22 cellular contexts compared by ENCODE assay signal in genomic region chr18:61169386-61169785, GRCh38.
"Had no signal": no experiment of that assay in that cellular context is flagged by ENCODE, and none has a peak within 500 bp of the region (broad histone marks: within the 10 kb centered on the region; RNA-seq: fewer than 3 reads in every experiment).

No MANE protein-coding gene starts in this region.

- H3K27ac ChIP-seq: left ventricle myocardium inferior, ovary, right atrium auricular region, skin epidermis, suprapubic skin, thoracic aorta, tibial artery, uterus had no signal

- H3K36me3 Mint-ChIP-seq: naive thymus-derived CD4-positive, alpha-beta T cell; natural killer cell treated with Interleukin-12 subunit alpha and Interleukin-12 subunit beta and Interleukin-15 and Interleukin-18, amount 100 ng/mL, for 72 hours; stimulated activated naive B cell treated with anti-CD40 and anti-IgM and Interleukin-4, amounts not matched to agents 10 μg/mL and 1 μg/mL and 100 μg/mL, for 72 hours; type B pancreatic cell had no signal

- H3K9me3 ChIP-seq: left ventricle myocardium inferior, mucosa of descending colon, ovary, right atrium auricular region, suprapubic skin, thoracic aorta, tibial artery, uterus had no signal

- H3K4me3 ChIP-seq: left ventricle myocardium inferior, lung, mucosa of descending colon, ovary, right atrium auricular region, skin epidermis, suprapubic skin, thoracic aorta, tibial artery, uterus had no signal

- H3K4me3 Mint-ChIP-seq: naive thymus-derived CD4-positive, alpha-beta T cell; natural killer cell treated with Interleukin-12 subunit alpha and Interleukin-12 subunit beta and Interleukin-15 and Interleukin-18, amount 100 ng/mL, for 72 hours; stimulated activated naive B cell treated with anti-CD40 and anti-IgM and Interleukin-4, amounts not matched to agents 10 μg/mL and 1 μg/mL and 100 μg/mL, for 72 hours; stimulated activated naive CD8-positive, alpha-beta T cell treated with anti-CD3 and anti-CD28 coated beads, Interleukin-15, Interleukin-2, amounts not matched to agents 100 ng/mL and 50 ng/mL, for 24 hours; type B pancreatic cell had no signal

- H3K36me3 ChIP-seq: left ventricle myocardium inferior, ovary, right atrium auricular region, suprapubic skin, thoracic aorta, tibial artery, uterus had no signal

- H3K4me1 ChIP-seq: left ventricle myocardium inferior, right atrium auricular region, suprapubic skin, tibial artery, uterus had no signal

- H3K4me1 Mint-ChIP-seq: naive thymus-derived CD4-positive, alpha-beta T cell; stimulated activated naive B cell treated with anti-CD40 and anti-IgM and Interleukin-4, amounts not matched to agents 10 μg/mL and 1 μg/mL and 100 μg/mL, for 72 hours had no signal

- H3K27ac Mint-ChIP-seq: naive thymus-derived CD4-positive, alpha-beta T cell; natural killer cell treated with Interleukin-12 subunit alpha and Interleukin-12 subunit beta and Interleukin-15 and Interleukin-18, amount 100 ng/mL, for 72 hours; progenitor cell of endocrine pancreas; stimulated activated naive B cell treated with anti-CD40 and anti-IgM and Interleukin-4, amounts not matched to agents 10 μg/mL and 1 μg/mL and 100 μg/mL, for 72 hours; stimulated activated naive CD8-positive, alpha-beta T cell treated with anti-CD3 and anti-CD28 coated beads, Interleukin-15, Interleukin-2, amounts not matched to agents 100 ng/mL and 50 ng/mL, for 24 hours; type B pancreatic cell had no signal

- H3K27me3 Mint-ChIP-seq: natural killer cell treated with Interleukin-12 subunit alpha and Interleukin-12 subunit beta and Interleukin-15 and Interleukin-18, amount 100 ng/mL, for 72 hours; progenitor cell of endocrine pancreas; stimulated activated naive B cell treated with anti-CD40 and anti-IgM and Interleukin-4, amounts not matched to agents 10 μg/mL and 1 μg/mL and 100 μg/mL, for 72 hours; stimulated activated naive CD8-positive, alpha-beta T cell treated with anti-CD3 and anti-CD28 coated beads, Interleukin-15, Interleukin-2, amounts not matched to agents 100 ng/mL and 50 ng/mL, for 24 hours; type B pancreatic cell had no signal

- H3K9me3 Mint-ChIP-seq: stimulated activated naive B cell treated with anti-CD40 and anti-IgM and Interleukin-4, amounts not matched to agents 10 μg/mL and 1 μg/mL and 100 μg/mL, for 72 hours; stimulated activated naive CD8-positive, alpha-beta T cell treated with anti-CD3 and anti-CD28 coated beads, Interleukin-15, Interleukin-2, amounts not matched to agents 100 ng/mL and 50 ng/mL, for 24 hours; type B pancreatic cell had no signal

- H3K27me3 ChIP-seq: ovary, right atrium auricular region, suprapubic skin, tibial artery, uterus had no signal

- DNase-seq: hypothalamus; left ventricle myocardium inferior; midbrain; mucosa of descending colon; naive thymus-derived CD4-positive, alpha-beta T cell; ovary; stimulated activated CD4-positive, alpha-beta T cell treated with anti-CD3 and anti-CD28 coated beads, Interleukin-12 subunit alpha, Interleukin-12 subunit beta, amount 100 ng/mL, for 4 hours; stimulated activated CD4-positive, alpha-beta T cell treated with anti-CD3 and anti-CD28 coated beads, Interleukin-15, amount 100 ng/mL, for 24 hours; stimulated activated CD4-positive, alpha-beta T cell treated with anti-CD3 and anti-CD28 coated beads, Interleukin-2, amount 100 ng/mL, for 24 hours; stimulated activated CD4-positive, alpha-beta T cell treated with anti-CD3 and anti-CD28 coated beads, Interleukin-4, amount 100 ng/mL, for 1 hour; stimulated activated naive B cell treated with anti-CD40 and anti-IgM and Interleukin-4, amounts not matched to agents 10 μg/mL and 1 μg/mL and 100 μg/mL, for 72 hours; tibial artery; uterus had no signal
